8 cellular contexts compared by ENCODE assay signal in genomic region chr19:57599761-57600383, GRCh38. TPM values are rescaled to one million over a fixed set of nuclear protein-coding genes. Genes with fewer than 3 reads are reported as not detected.
DNase-seq lines count a peak whose midpoint lies in the region; ATAC-seq, FAIRE-seq and TF ChIP-seq lines count a peak whose summit lies in the region.

Gene ZNF530 (plus strand): TSS chr19:57599885. CDS start chr19:57604346, 4,461 bp downstream.

- CTCF ChIA-PET in IMR-90 (lab: Yijun Ruan, JAX) (no interaction called here), PC-3 (lab: Charles Lee) (no interaction called here)

- H3F3A ChIP-seq in PC-3 (ENCODE audit: low read length, unreplicated experiment) = no peaks in the 10 kb centered on the region

- TF ChIP-seq CTCF in D721Med (IDR thresholded peaks at IDR 0.05; ENCODE audit: insufficient read depth, missing control alignments) (no peak), IMR-90 (conservative IDR thresholded peaks at IDR 0.05; ENCODE audit: low read depth, low read length) (no peak), PC-3 (conservative IDR thresholded peaks at IDR 0.05; ENCODE audit: low read depth, low read length) (no peak), esophagus squamous epithelium (IDR thresholded peaks at IDR 0.05) (peak in 1 of 6 experiments; percentile 22)

- H4K91ac ChIP-seq in IMR-90 (ENCODE audit: insufficient read depth, low read depth, low read length) = no peak within 1 kb of the TSS; the same call in 1 of the 2 replicates

- no peak within 1 kb of the TSS for H3K14ac ChIP-seq in IMR-90 (replicated peaks; ENCODE audit: low read depth, low read length)

- TF ChIP-seq POLR2A in IMR-90 (IDR thresholded peaks at IDR 0.05; ENCODE audit: low read depth, low read length) (no peak), esophagus squamous epithelium (IDR thresholded peaks at IDR 0.05) (no peak)

- BruUV-seq in IMR-90 (replicated peaks; lab: Mats Ljungman, UMichigan) (no TSS peak), PC-3 (replicated peaks; lab: Mats Ljungman, UMichigan) (no TSS peak)

- ATAC-seq in GM21526 (IDR thresholded peaks at IDR 0.05; ENCODE audit: low FRiP score, unreplicated experiment) = peak; percentile 84
- peak; percentile 98 for ATAC-seq in IMR-90 (ENCODE audit: low read depth)
- peak; percentile 99 for ATAC-seq in PC-3
- peak; percentile 99 for ATAC-seq in activated T-cell treated with anti-CD3 and anti-CD28 coated beads, Interleukin-2, amount 50 U/mL, for 4 hours

- H3K27me3 ChIP-seq in IMR-90 (ENCODE audit: control insufficient read depth, insufficient read depth, low read length) (no peaks in the 10 kb centered on the region), PC-3 (ENCODE audit: low read length) (no peaks in the 10 kb centered on the region), esophagus squamous epithelium (no peaks in the 10 kb centered on the region), muscle layer of duodenum (ENCODE audit: low read depth, low read length) (no peaks in the 10 kb centered on the region)

- intact Hi-C loops in IMR-90 (cut with micrococcal nuclease) = no loop called here
- intact Hi-C loops in PC-3 (cut with micrococcal nuclease) = loop anchor here (1.0 kb wide), 1 partner anchor 21 kb away; no protein-coding TSS in a partner anchor
- intact Hi-C loops in esophagus squamous epithelium (cut with DNase I) = no loop called here

- peaks cover 17 to 23% of the 10 kb centered on the region in 2 experiments for H3K79me1 ChIP-seq in IMR-90 (ENCODE audit: low read depth in 1 of 2, low read length in 2 of 2)

- H4K20me1 ChIP-seq in IMR-90 (ENCODE audit: insufficient read depth, low read length) = no peaks in the 10 kb centered on the region
- H4K20me1 ChIP-seq in PC-3 (ENCODE audit: low read length) = no peaks in the 10 kb centered on the region

- no peaks in the 10 kb centered on the region for H3K27me3 Mint-ChIP-seq in activated T-cell treated with anti-CD3 and anti-CD28 coated beads, Interleukin-2, amount 50 U/mL, for 4 hours (ENCODE audit: low read depth)

- POLR2A ChIA-PET in IMR-90 (lab: Charles Lee; ENCODE audit: unreplicated experiment) = no interaction called here
- POLR2A ChIA-PET in PC-3 (lab: Charles Lee; ENCODE audit: unreplicated experiment) = no interaction called here

- H3K56ac ChIP-seq in IMR-90 (ENCODE audit: extremely low read depth, insufficient read depth, low read length) = no peak within 1 kb of the TSS

- H2AK5ac ChIP-seq in IMR-90 (ENCODE audit: low read depth, low read length) = no peak within 1 kb of the TSS

- H3K4me1 Mint-ChIP-seq in activated T-cell treated with anti-CD3 and anti-CD28 coated beads, Interleukin-2, amount 50 U/mL, for 4 hours (ENCODE audit: low read depth) = peaks cover 19% of the 10 kb centered on the region

- no peak within 1 kb of the TSS for H3K4ac ChIP-seq in IMR-90 (ENCODE audit: low read depth, low read length)

- peaks cover 2% of the 10 kb centered on the region; the same call in 1 of the 2 replicates for H3K36me3 ChIP-seq in IMR-90 (ENCODE audit: control insufficient read depth, insufficient read depth, low read length)
- peaks cover 36% of the 10 kb centered on the region for H3K36me3 ChIP-seq in PC-3 (ENCODE audit: low read depth, low read length)
- peaks cover 3 to 30% (median 6%) of the 10 kb centered on the region in 3 donors for H3K36me3 ChIP-seq in esophagus squamous epithelium
- H3K36me3 ChIP-seq in muscle layer of duodenum (ENCODE audit: control insufficient read depth in 1 of 2, insufficient read depth in 2 of 2, low read length in 2 of 2) = peaks cover 8 to 35% of the 10 kb centered on the region in 2 donors

- no peak within 1 kb of the TSS for H2BK20ac ChIP-seq in IMR-90 (ENCODE audit: low read depth, low read length)

- H4K8ac ChIP-seq in IMR-90 (ENCODE audit: low read depth in 2 of 2, low read length in 2 of 2) = peak within 1 kb of the TSS; percentile 40 to 79

- H2AK9ac ChIP-seq in IMR-90 (replicated peaks; ENCODE audit: low read depth, low read length, poor library complexity) = peak within 1 kb of the TSS; percentile 55

- no peaks in the 10 kb centered on the region for H3K9me2 ChIP-seq in PC-3 (replicated peaks; ENCODE audit: low read length)

- no peak for TF ChIP-seq RAD21 in IMR-90 (IDR thresholded peaks at IDR 0.05; ENCODE audit: low read length)

- WGBS in IMR-90 (ENCODE audit: extremely low coverage in 2 of 2, insufficient read length in 1 of 2), 2 experiments = 0% methylated on average over 35 of the region's 53 CpGs; no CpG with 5 or more reads in 1 of the 2 experiments
- 0% methylated on average over 7 to 15 of the region's 53 CpGs for WGBS in esophagus squamous epithelium, 2 donors

- no peaks in the 10 kb centered on the region for H3K4me1 ChIP-seq in IMR-90 (ENCODE audit: control insufficient read depth, insufficient read depth, low read length)
- peaks cover 7% of the 10 kb centered on the region; the same call in 1 of the 2 replicates for H3K4me1 ChIP-seq in PC-3 (ENCODE audit: insufficient read depth, low read length)
- peaks cover 10 to 15% (median 11%) of the 10 kb centered on the region in 3 donors for H3K4me1 ChIP-seq in esophagus squamous epithelium
- peaks cover 4 to 14% of the 10 kb centered on the region in 2 donors for H3K4me1 ChIP-seq in muscle layer of duodenum (ENCODE audit: control insufficient read depth in 1 of 2, insufficient read depth in 2 of 2, low read length in 2 of 2)

- FAIRE-seq in D721Med (lab: Jason Lieb, UNC) = no peak

- peak within 1 kb of the TSS; percentile 78 for H4K5ac ChIP-seq in IMR-90 (ENCODE audit: low read depth, low read length)

- peak within 1 kb of the TSS; percentile 13; the same call in 1 of the 2 replicates for H3K27ac ChIP-seq in IMR-90 (ENCODE audit: insufficient read depth, low read length)
- no peak within 1 kb of the TSS for H3K27ac ChIP-seq in PC-3 (ENCODE audit: low read length)
- H3K27ac ChIP-seq in esophagus squamous epithelium = peak within 1 kb of the TSS; percentile 19 to 62 (median 46)
- H3K27ac ChIP-seq in muscle layer of duodenum (ENCODE audit: low read length) = no peak within 1 kb of the TSS

- H2BK5ac ChIP-seq in IMR-90 (ENCODE audit: low read depth, low read length, poor library complexity, severe bottlenecking) = no peak within 1 kb of the TSS

- H3K18ac ChIP-seq in IMR-90 (ENCODE audit: low read depth, low read length) = no peak within 1 kb of the TSS

- H3K4me2 ChIP-seq in IMR-90 (ENCODE audit: low read depth, low read length) (peak within 1 kb of the TSS; percentile 82), PC-3 (ENCODE audit: low read length) (peak within 1 kb of the TSS; percentile 84)

- H3K9me3 ChIP-seq in IMR-90 (ENCODE audit: control insufficient read depth, insufficient read depth, low read length) = no peaks in the 10 kb centered on the region; the same call in 1 of the 2 replicates
- peaks cover 31% of the 10 kb centered on the region for H3K9me3 ChIP-seq in PC-3 (ENCODE audit: low read length)
- H3K9me3 ChIP-seq in esophagus squamous epithelium = peaks cover 0 to 40% (median 21%) of the 10 kb centered on the region in 3 donors
- peaks cover 15 to 31% of the 10 kb centered on the region in 2 donors for H3K9me3 ChIP-seq in muscle layer of duodenum (ENCODE audit: control insufficient read depth in 1 of 2, low read length in 2 of 2)

- H3K9me1 ChIP-seq in IMR-90 (ENCODE audit: insufficient read depth, low read length) = no peaks in the 10 kb centered on the region

- H2BK120ac ChIP-seq in IMR-90 (ENCODE audit: low read depth, low read length) = no peak within 1 kb of the TSS

- H2AFZ ChIP-seq in IMR-90 (replicated peaks; ENCODE audit: low read length, poor library complexity) (peak within 1 kb of the TSS; percentile 98), PC-3 (ENCODE audit: low read length) (peak within 1 kb of the TSS; percentile 85)

- H3K4me3 ChIP-seq in IMR-90 (ENCODE audit: insufficient read depth, low read depth, low read length) (peak within 1 kb of the TSS; percentile 75), PC-3 (ENCODE audit: low read length) (peak within 1 kb of the TSS; percentile 84), esophagus squamous epithelium (peak within 1 kb of the TSS; percentile 81 to 95 (median 88)), muscle layer of duodenum (ENCODE audit: low read depth in 1 of 2, low read length in 2 of 2) (peak within 1 kb of the TSS; percentile 70 to 93)

- peaks cover 41% of the 10 kb centered on the region for H3K36me3 Mint-ChIP-seq in activated T-cell treated with anti-CD3 and anti-CD28 coated beads, Interleukin-2, amount 50 U/mL, for 4 hours (ENCODE audit: insufficient read depth)

- DNase-seq in D721Med (ENCODE audit: insufficient read length, low spot score) = peak; percentile 86
- peak; percentile 91 for DNase-seq in IMR-90
- DNase-seq in PC-3 = peak; percentile 98
- peak; percentile 79 for DNase-seq in activated T-cell treated with anti-CD3 and anti-CD28 coated beads, Interleukin-2, amount 50 U/mL, for 4 hours
- DNase-seq in esophagus squamous epithelium (lab: John Stamatoyannopoulos, UW) = peak; percentile 66
- DNase-seq in stimulated activated CD8-positive, alpha-beta memory T cell treated with anti-CD3 and anti-CD28 coated beads, Interleukin-7, amount 100 ng/mL, for 24 hours (ENCODE audit: low read depth) = peak; percentile 80

- H3K9me3 Mint-ChIP-seq in activated T-cell treated with anti-CD3 and anti-CD28 coated beads, Interleukin-2, amount 50 U/mL, for 4 hours = peaks cover 28% of the 10 kb centered on the region

- no peak within 1 kb of the TSS for H2BK15ac ChIP-seq in IMR-90 (ENCODE audit: low read depth, low read length)

- in situ Hi-C loops in IMR-90 (cut with MboI; ENCODE audit: low sequenced_read_pairs) = no loop called here

- peak within 1 kb of the TSS; percentile 55 for H3K9ac ChIP-seq in IMR-90 (ENCODE audit: low read depth, low read length)
- H3K9ac ChIP-seq in PC-3 (ENCODE audit: low read length) = peak within 1 kb of the TSS; percentile 82

- dilution Hi-C loops in IMR-90 (cut with HindIII; ENCODE audit: low sequenced_read_pairs, unreplicated experiment) = no loop called here

- H3K4me3 Mint-ChIP-seq in activated T-cell treated with anti-CD3 and anti-CD28 coated beads, Interleukin-2, amount 50 U/mL, for 4 hours = peak within 1 kb of the TSS; percentile 87

- 0 out of 2 replicates have a peak within 1 kb of the TSS, but pooled peaks have one; percentile 25 for H3K23ac ChIP-seq in IMR-90 (ENCODE audit: low read depth, low read length)

- peaks cover 19% of the 10 kb centered on the region for H3K79me2 ChIP-seq in PC-3 (ENCODE audit: low read length)

TF ChIP-seq in IMR-90, 13 proteins besides CTCF, POLR2A, EP300 and RAD21 (continues in another document):
- TF ChIP-seq MAZ (IDR thresholded peaks at IDR 0.05; ENCODE audit: borderline replicate concordance, low read depth, low read length) (peak; percentile 97), BHLHE40 (IDR thresholded peaks at IDR 0.05; ENCODE audit: low read depth, low read length) (no peak), MXI1 (IDR thresholded peaks at IDR 0.05; ENCODE audit: borderline replicate concordance, low read depth, low read length) (peak; percentile 56; the same call in 1 of the 2 replicates)

RNA-seq across cellular contexts. Expression of gene ZNF530, which starts in this region (rescaled TPM):
- total RNA-seq in IMR-90 (2012; rRNA removed) = 4.4 and 6.6 TPM in 2 replicates
- 2.9 and 3.0 TPM in 2 replicates for polyA plus RNA-seq in IMR-90 (2012; rRNA removed)
- 1.9 and 4.0 TPM in 2 replicates for polyA plus RNA-seq in IMR-90 (2012; cell fraction: cytosol; rRNA removed)
- 1.8 and 4.4 TPM in 2 replicates for polyA plus RNA-seq in IMR-90 (2012; cell fraction: nucleus; rRNA removed; ENCODE audit: low replicate concordance)
- 15.0 and 16.9 TPM in 2 replicates for total RNA-seq in PC-3 (2014; rRNA removed)
- 1 to 10 TPM; 4.7 to 7.7 (median 4.9) TPM for total RNA-seq in activated T-cell treated with anti-CD3 and anti-CD28 coated beads, Interleukin-2, amount 50 U/mL, for 4 hours
- 1 to 10 TPM in 3 of 4 donors, under 1 TPM in 1; 0.70 to 3.9 (median 1.8) TPM for total RNA-seq in esophagus squamous epithelium

Comparison
In these comparisons a context has a peak if more than half of its experiments do, and no peak if none do; other contexts are left out.
1. H3K27ac ChIP-seq: peak in IMR-90 (single experiment) and esophagus squamous epithelium (4 of 4); none in PC-3 (single experiment) and muscle layer of duodenum (single experiment).
2. Peak in every context shown above with its lines, with median percentiles within 50 percentile points of each other: DNase-seq, ATAC-seq and H3K4me3 ChIP-seq.